21 cellular contexts compared by ENCODE assay signal in the genomic region with DNA sequence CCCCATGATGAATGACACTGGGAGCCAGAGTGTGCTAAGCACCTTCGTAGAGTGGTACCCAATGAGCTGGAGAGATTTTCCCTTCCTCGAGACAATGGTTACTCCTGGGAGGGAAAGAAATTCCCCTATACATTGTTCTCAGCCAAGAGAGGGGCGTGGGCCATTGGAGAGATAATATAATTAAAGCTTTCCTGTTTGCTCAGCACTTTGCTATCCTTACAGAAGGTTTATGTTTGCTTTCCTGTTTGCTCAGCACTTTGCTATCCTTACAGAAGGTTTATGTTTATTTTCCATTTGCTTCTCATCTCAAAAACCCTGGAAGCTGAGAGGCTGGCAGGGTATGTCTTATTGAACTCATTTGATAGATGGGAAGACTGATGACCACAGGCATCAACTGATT.
"Had no signal": no experiment of that assay in that cellular context is flagged by ENCODE, and none has a peak within 500 bp of the region (broad histone marks: within the 10 kb centered on the region; RNA-seq: fewer than 3 reads in every experiment).

No MANE protein-coding gene starts in this region.

- FAIRE-seq: colon, islet of Langerhans had no signal

- H3K36me3 Mint-ChIP-seq: natural killer cell treated with Interleukin-12 subunit alpha and Interleukin-12 subunit beta and Interleukin-15 and Interleukin-18, amount 100 ng/mL, for 72 hours; stimulated activated memory B cell treated with anti-CD40 and anti-IgM and Interleukin-4, amounts not matched to agents 10 μg/mL and 1 μg/mL and 100 μg/mL, for 72 hours had no signal

- H3K79me2 ChIP-seq: parathyroid adenoma had no signal

- H3K4me1 ChIP-seq: lower lobe of right lung, parathyroid adenoma, spleen had no signal

- H3K9ac ChIP-seq: parathyroid adenoma had no signal

- H3K4me1 Mint-ChIP-seq: activated CD4-positive, alpha-beta T cell treated with anti-CD3 and anti-CD28 coated beads, Interleukin-2, amount 10 ng/mL, durations not matched to agents 24 days and 14 days; stimulated activated memory B cell treated with anti-CD40 and anti-IgM and Interleukin-4, amounts not matched to agents 10 μg/mL and 1 μg/mL and 100 μg/mL, for 72 hours had no signal

- H3K27ac Mint-ChIP-seq: activated CD4-positive, alpha-beta T cell treated with anti-CD3 and anti-CD28 coated beads, Interleukin-2, amount 10 ng/mL, durations not matched to agents 24 days and 14 days; activated CD8-positive, alpha-beta T cell treated with anti-CD3 and anti-CD28 coated beads, Interleukin-2, amount 10 ng/mL, durations not matched to agents 7 days and 5 days; activated T-cell treated with anti-CD3 and anti-CD28 coated beads, Interleukin-2, amount 50 U/mL, for 24 hours; activated T-helper 2 cell treated with anti-CD3 and anti-CD28 coated beads, Interferon-gamma antibody, Interleukin-2, Interleukin-4, amounts not matched to agents 10 μg/mL and 5 μg/mL and 100 μg/mL, durations not matched to agents 14 hours and 24 hours and 36 hours; natural killer cell treated with Interleukin-12 subunit alpha and Interleukin-12 subunit beta and Interleukin-15 and Interleukin-18, amount 100 ng/mL, for 72 hours; stimulated activated memory B cell treated with anti-CD40 and anti-IgM and Interleukin-4, amounts not matched to agents 10 μg/mL and 1 μg/mL and 100 μg/mL, for 72 hours had no signal

- H3K4me3 ChIP-seq: dorsolateral prefrontal cortex, lower lobe of right lung, spleen, thoracic aorta, upper lobe of left lung had no signal

- H3K9me3 Mint-ChIP-seq: activated CD4-positive, alpha-beta T cell treated with anti-CD3 and anti-CD28 coated beads, Interleukin-2, amount 10 ng/mL, durations not matched to agents 24 days and 14 days; activated T-cell treated with anti-CD3 and anti-CD28 coated beads, Interleukin-2, amount 50 U/mL, for 24 hours; activated T-helper 2 cell treated with anti-CD3 and anti-CD28 coated beads, Interferon-gamma antibody, Interleukin-2, Interleukin-4, amounts not matched to agents 10 μg/mL and 5 μg/mL and 100 μg/mL, durations not matched to agents 14 hours and 24 hours and 36 hours; natural killer cell treated with Interleukin-12 subunit alpha and Interleukin-12 subunit beta and Interleukin-15 and Interleukin-18, amount 100 ng/mL, for 72 hours had no signal

- H2AFZ ChIP-seq: parathyroid adenoma had no signal

- H3K27me3 ChIP-seq: brain microvascular endothelial cell, upper lobe of left lung had no signal

- H3K27ac ChIP-seq: brain microvascular endothelial cell, dorsolateral prefrontal cortex, lower lobe of right lung, parathyroid adenoma, spleen, thoracic aorta, upper lobe of left lung had no signal

- ATAC-seq: activated CD8-positive, alpha-beta T cell treated with anti-CD3 and anti-CD28 coated beads, Interleukin-2, amount 10 ng/mL, durations not matched to agents 7 days and 5 days; left cardiac atrium; lower lobe of right lung; natural killer cell treated with Interleukin-12 subunit alpha and Interleukin-12 subunit beta and Interleukin-15 and Interleukin-18, amount 100 ng/mL, for 72 hours; stimulated activated memory B cell treated with anti-CD40 and anti-IgM and Interleukin-4, amounts not matched to agents 10 μg/mL and 1 μg/mL and 100 μg/mL, for 72 hours had no signal

- H3K36me3 ChIP-seq: brain microvascular endothelial cell, lower lobe of right lung, spleen, thoracic aorta, upper lobe of left lung had no signal

- DNase-seq: activated CD4-positive, alpha-beta T cell treated with anti-CD3 and anti-CD28 coated beads, Interleukin-2, amount 10 ng/mL, durations not matched to agents 24 days and 14 days; activated CD8-positive, alpha-beta T cell treated with anti-CD3 and anti-CD28 coated beads, Interleukin-2, amount 10 ng/mL, durations not matched to agents 7 days and 5 days; activated naive CD4-positive, alpha-beta T cell treated with Interleukin-2 at 50 U/mL for 16 hours; activated T-cell treated with anti-CD3 and anti-CD28 coated beads, Interleukin-2, amount 50 U/mL, for 24 hours; anterior cingulate cortex; brain microvascular endothelial cell; central memory CD4-positive, alpha-beta T cell; dorsolateral prefrontal cortex; hippocampal formation; left cardiac atrium; lower lobe of right lung; spleen; stimulated activated CD4-positive, alpha-beta T cell treated with anti-CD3 and anti-CD28 coated beads, Interleukin-4, amount 100 ng/mL, for 4 hours; upper lobe of left lung had no signal

- H3K4me3 Mint-ChIP-seq: activated CD4-positive, alpha-beta T cell treated with anti-CD3 and anti-CD28 coated beads, Interleukin-2, amount 10 ng/mL, durations not matched to agents 24 days and 14 days; activated CD8-positive, alpha-beta T cell treated with anti-CD3 and anti-CD28 coated beads, Interleukin-2, amount 10 ng/mL, durations not matched to agents 7 days and 5 days; activated T-cell treated with anti-CD3 and anti-CD28 coated beads, Interleukin-2, amount 50 U/mL, for 24 hours; natural killer cell treated with Interleukin-12 subunit alpha and Interleukin-12 subunit beta and Interleukin-15 and Interleukin-18, amount 100 ng/mL, for 72 hours; stimulated activated memory B cell treated with anti-CD40 and anti-IgM and Interleukin-4, amounts not matched to agents 10 μg/mL and 1 μg/mL and 100 μg/mL, for 72 hours had no signal

- H3K9me3 ChIP-seq: lower lobe of right lung, spleen, thoracic aorta, upper lobe of left lung had no signal
